20 cellular contexts compared by ENCODE assay signal in genomic region chr4:107937040-107937439, GRCh38. TPM values are rescaled to one million over a fixed set of nuclear protein-coding genes. Genes with fewer than 3 reads are reported as not detected.
DNase-seq lines count a peak whose midpoint lies in the region; ATAC-seq, FAIRE-seq and TF ChIP-seq lines count a peak whose summit lies in the region.
"Had no signal": no experiment of that assay in that cellular context is flagged by ENCODE, and none has a peak within 500 bp of the region (broad histone marks: within the 10 kb centered on the region; RNA-seq: fewer than 3 reads in every experiment).

No MANE protein-coding gene starts in this region.

- peaks cover 5% of the 10 kb centered on the region for H3K36me3 Mint-ChIP-seq in activated T-helper 17 cell treated with anti-CD3 and anti-CD28 coated beads, Interleukin-2, amount 50 U/mL, for 72 hours (ENCODE audit: low read depth)

- ATAC-seq in GM18907 (IDR thresholded peaks at IDR 0.05; ENCODE audit: unreplicated experiment), result peak; percentile 44
- ATAC-seq in HG02852 (IDR thresholded peaks at IDR 0.05; ENCODE audit: unreplicated experiment), result peak; percentile 49
- ATAC-seq in GM12878, result no peak; the same call in 1 of the 3 replicates
- ATAC-seq in HG02763 (IDR thresholded peaks at IDR 0.05; ENCODE audit: unreplicated experiment), result no peak
- ATAC-seq in activated T-helper 17 cell treated with anti-CD3 and anti-CD28 coated beads, Interleukin-2, amount 50 U/mL, for 72 hours (replicated peaks), result no peak
- ATAC-seq: left lung, mucosa of descending colon, T-cell had no signal

- no peak for FAIRE-seq in GM12878 (lab: Jason Lieb, UNC)

- H3K79me2 ChIP-seq in GM12878 (ENCODE audit: control insufficient read depth, insufficient read depth, low read length), result no peaks in the 10 kb centered on the region

- intact Hi-C loops in GM12878 (cut with micrococcal nuclease; ENCODE audit: unreplicated experiment), result no loop called here

- H3K4me3 Mint-ChIP-seq in activated T-helper 17 cell treated with anti-CD3 and anti-CD28 coated beads, Interleukin-2, amount 50 U/mL, for 72 hours, result no peak overlapping the region
- H3K4me3 Mint-ChIP-seq: central memory CD8-positive, alpha-beta T cell; T-cell had no signal

- H3K4me3 ChIP-seq in GM12878, result no peak overlapping the region
- H3K4me3 ChIP-seq: left lung, mucosa of descending colon, testis had no signal

- H3K27me3 ChIP-seq in GM12878 (replicated peaks in 1 of 2; ENCODE audit: control insufficient read depth in 2 of 2, insufficient read depth in 2 of 2, low read length in 1 of 2), result peaks cover 0 to under 1% of the 10 kb centered on the region in 2 experiments; a peak in 1 of 4 replicates
- H3K27me3 ChIP-seq: testis had no signal

- no peak overlapping the region for H3K27ac ChIP-seq in GM12878 (ENCODE audit: control insufficient read depth, insufficient read depth)
- H3K27ac ChIP-seq: left lung, testis had no signal

- TF ChIP-seq CTCF in GM13977 (IDR thresholded peaks at IDR 0.05; ENCODE audit: extremely low read depth, insufficient read depth, missing control alignments) (no peak), GM12878 (IDR thresholded peaks at IDR 0.05 in 2 of 3, conservative IDR thresholded peaks at IDR 0.05 in 1 of 3; ENCODE audit: control insufficient read depth in 2 of 3, extremely low read depth in 1 of 3, insufficient read depth in 1 of 3, low read depth in 3 of 3, low read length in 3 of 3) (no peak)

- H2AFZ ChIP-seq in GM12878 (ENCODE audit: control insufficient read depth, low read depth, low read length), result peak overlapping the region; percentile 80

- in situ Hi-C loops in GM13977 (cut with MboI; ENCODE audit: low pct_unique_long_range_greater_than_20kb, low sequenced_read_pairs, unreplicated experiment) (no loop called here), GM12878 (cut with MboI) (no loop called here)

- H3K9me3 ChIP-seq in GM12878 (replicated peaks; ENCODE audit: control insufficient read depth, insufficient read depth, low read length), result no peaks in the 10 kb centered on the region
- H3K9me3 ChIP-seq: Caco-2, left lung, mucosa of descending colon, testis had no signal

- H3K4me1 ChIP-seq in GM12878 (ENCODE audit: control insufficient read depth, insufficient read depth, low read length), result peaks cover 1% of the 10 kb centered on the region; the same call in 1 of the 2 replicates
- H3K4me1 ChIP-seq: testis had no signal

- no peaks in the 10 kb centered on the region for H3K27me3 Mint-ChIP-seq in activated T-helper 17 cell treated with anti-CD3 and anti-CD28 coated beads, Interleukin-2, amount 50 U/mL, for 72 hours
- H3K27me3 Mint-ChIP-seq: central memory CD8-positive, alpha-beta T cell; T-cell had no signal

- CTCF ChIA-PET in GM12878 (lab: Yijun Ruan, JAX), result interaction anchor here (0.7 kb wide), 1 partner anchor 169 kb away, joined by 3 read pairs; no protein-coding TSS in a partner anchor

- no TSS peak for BruUV-seq in GM12878 (replicated peaks; lab: Mats Ljungman, UMichigan)

- H3K36me3 ChIP-seq in GM12878 (ENCODE audit: control insufficient read depth in 2 of 2, insufficient read depth in 2 of 2, low read length in 1 of 2), result no peaks in the 10 kb centered on the region
- H3K36me3 ChIP-seq: left lung had no signal

- SMC1A ChIA-PET in GM12878 (lab: Charles Lee; ENCODE audit: uncharacterized antibody, unreplicated experiment), result no interaction called here

- TF ChIP-seq POLR2A in GM12878 (IDR thresholded peaks at IDR 0.05; ENCODE audit: low read depth, low read length), result no peak

- POLR2A ChIA-PET in GM12878 (lab: Charles Lee), result no interaction called here

- WGBS in GM12878 (ENCODE audit: insufficient coverage, insufficient replicate concordance, low lambda C conversion rate, missing lambda C conversion rate), result 0% methylated on average over 2 of the region's 2 CpGs

- H3K4me1 Mint-ChIP-seq in activated T-helper 17 cell treated with anti-CD3 and anti-CD28 coated beads, Interleukin-2, amount 50 U/mL, for 72 hours, result peaks cover 8% of the 10 kb centered on the region

- peak overlapping the region; percentile 54 for H3K4me2 ChIP-seq in GM12878 (ENCODE audit: control insufficient read depth, insufficient read depth)

- RAD21 ChIA-PET in GM12878 (lab: Charles Lee; ENCODE audit: unreplicated experiment), result no interaction called here

- no peak for TF ChIP-seq EP300 in GM12878 (IDR thresholded peaks at IDR 0.05; ENCODE audit: borderline replicate concordance in 1 of 2, control insufficient read depth in 1 of 2, low read depth in 2 of 2, low read length in 2 of 2)

- no peaks in the 10 kb centered on the region for H4K20me1 ChIP-seq in GM12878 (ENCODE audit: control insufficient read depth, insufficient read depth)

- H3K9me3 Mint-ChIP-seq in activated T-helper 17 cell treated with anti-CD3 and anti-CD28 coated beads, Interleukin-2, amount 50 U/mL, for 72 hours, result no peaks in the 10 kb centered on the region
- H3K9me3 Mint-ChIP-seq: central memory CD8-positive, alpha-beta T cell; T-cell had no signal

- peak overlapping the region; percentile 14; the same call in 1 of the 2 replicates for H3K9ac ChIP-seq in GM12878 (ENCODE audit: control insufficient read depth, insufficient read depth, low read length)

- no peak for TF ChIP-seq RAD21 in GM12878 (IDR thresholded peaks at IDR 0.05; ENCODE audit: insufficient read depth, low read depth, low read length)

- DNase-seq in GM13977 (ENCODE audit: low spot score) (peak; percentile 31), GM12878 (ENCODE audit: low read depth, low spot score) (no peak)
- no peak for DNase-seq in activated CD4-positive, CD25-positive, alpha-beta regulatory T cell (lab: John Stamatoyannopoulos, UW)
- DNase-seq: activated gamma-delta T cell treated with Interleukin-2 at 50 U/mL for 16 hours, Caco-2, glutamatergic neuron, KBM-7, left lung, mucosa of descending colon, NCI-H1105, NCI-H524 treated with DMSO at 0.1 percent for 48 hours, OCI-M1, SHP77 treated with DMSO at 0.1 percent for 48 hours, T-cell, testis had no signal

- no peak overlapping the region for H3K27ac Mint-ChIP-seq in activated T-helper 17 cell treated with anti-CD3 and anti-CD28 coated beads, Interleukin-2, amount 50 U/mL, for 72 hours
- H3K27ac Mint-ChIP-seq: T-cell had no signal

TF ChIP-seq in GM12878, 131 proteins besides CTCF, POLR2A, EP300 and RAD21 (continues in another document):
- TF ChIP-seq, protein P1, sequence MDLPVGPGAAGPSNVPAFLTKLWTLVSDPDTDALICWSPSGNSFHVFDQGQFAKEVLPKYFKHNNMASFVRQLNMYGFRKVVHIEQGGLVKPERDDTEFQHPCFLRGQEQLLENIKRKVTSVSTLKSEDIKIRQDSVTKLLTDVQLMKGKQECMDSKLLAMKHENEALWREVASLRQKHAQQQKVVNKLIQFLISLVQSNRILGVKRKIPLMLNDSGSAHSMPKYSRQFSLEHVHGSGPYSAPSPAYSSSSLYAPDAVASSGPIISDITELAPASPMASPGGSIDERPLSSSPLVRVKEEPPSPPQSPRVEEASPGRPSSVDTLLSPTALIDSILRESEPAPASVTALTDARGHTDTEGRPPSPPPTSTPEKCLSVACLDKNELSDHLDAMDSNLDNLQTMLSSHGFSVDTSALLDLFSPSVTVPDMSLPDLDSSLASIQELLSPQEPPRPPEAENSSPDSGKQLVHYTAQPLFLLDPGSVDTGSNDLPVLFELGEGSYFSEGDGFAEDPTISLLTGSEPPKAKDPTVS (IDR thresholded peaks at IDR 0.05; ENCODE audit: low read depth, low read length), result no peak
- no peak for TF ChIP-seq MXI1 (IDR thresholded peaks at IDR 0.05; ENCODE audit: low read depth, low read length)
- TF ChIP-seq HCFC1 (IDR thresholded peaks at IDR 0.05; ENCODE audit: low read length), result no peak
- no peak for TF ChIP-seq BRCA1 (IDR thresholded peaks at IDR 0.05; ENCODE audit: low read depth, low read length)

RNA-seq across cellular contexts. Expression of gene CYP2U1, which starts 5.7 kb away (rescaled TPM):
- 0.15 TPM in 1 of 2 replicates, not detected in the other for total RNA-seq in GM12878 (2013; cell fraction: nucleolus; rRNA removed)
- 3.4 and 3.9 TPM in 2 replicates for total RNA-seq in GM12878 (2014; rRNA removed)
- total RNA-seq in GM12878 (2014; rRNA removed; fragmentation: Illumina TruSeq; extraction: Trizol), result 3.2 and 3.6 TPM in 2 replicates
- total RNA-seq in GM12878 (2021), result 3.1 and 3.2 TPM in 2 replicates
- polyA plus RNA-seq in GM12878 (2011; ENCODE audit: low read depth), result 0.98 TPM
- polyA plus RNA-seq in GM12878 (2011; rRNA removed), result 0.35 and 0.41 TPM in 2 replicates
- polyA plus RNA-seq in GM12878 (2011; cell fraction: cytosol; rRNA removed), result 0.09 and 0.15 TPM in 2 replicates
- 0.31 and 0.34 TPM in 2 replicates for polyA plus RNA-seq in GM12878 (2011; cell fraction: nucleus; rRNA removed)
- polyA plus RNA-seq in GM12878 (2012), result 1.2 and 1.9 TPM in 2 replicates
- polyA plus RNA-seq in GM12878 (2014; fragmentation: Illumina TruSeq; extraction: Trizol), result 2.8 and 3.8 TPM in 2 replicates
- 1 to 10 TPM; 1.3 to 1.4 TPM for polyA plus RNA-seq in GM12878 (2014; fragmentation: Nextera tagmentation; extraction: Ambion mirVana)
- 1.7 and 2.4 TPM in 2 replicates for polyA plus RNA-seq in GM12878 (2014; rRNA removed)
- polyA plus RNA-seq in GM12878 (2016; fragmentation: Nextera tagmentation; extraction: Ambion mirVana), result 1 to 10 TPM; 3.0 to 3.2 TPM
- 0.15 and 0.29 TPM in 2 replicates for polyA minus RNA-seq in GM12878 (2011; rRNA and poly(A)+ RNA removed)
- not detected in 2 replicates for polyA minus RNA-seq in GM12878 (2011; cell fraction: cytosol; rRNA and poly(A)+ RNA removed)
- 0.36 and 0.57 TPM in 2 replicates for polyA minus RNA-seq in GM12878 (2011; cell fraction: nucleus; rRNA and poly(A)+ RNA removed)
- total RNA-seq in activated T-helper 17 cell treated with anti-CD3 and anti-CD28 coated beads, Interleukin-2, amount 50 U/mL, for 72 hours, result 1 to 10 TPM in 1 of 2 donors, under 1 TPM in 1; 0.90 to 1.3 TPM

RNA-seq across cellular contexts. Expression of gene HADH, which starts 52.6 kb away (rescaled TPM):
- 55.8 and 63.5 TPM in 2 replicates for total RNA-seq in GM12878 (2013; cell fraction: nucleolus; rRNA removed)
- total RNA-seq in GM12878 (2014; rRNA removed) (20.3 TPM in 2 replicates), GM12878 (2014; rRNA removed; fragmentation: Illumina TruSeq; extraction: Trizol) (30.5 and 32.5 TPM in 2 replicates), GM12878 (2021) (52.2 and 55.4 TPM in 2 replicates)
- 35.4 TPM for polyA plus RNA-seq in GM12878 (2011; ENCODE audit: low read depth)
- polyA plus RNA-seq in GM12878 (2011; rRNA removed) (83.6 and 86.7 TPM in 2 replicates), GM12878 (2014; fragmentation: Illumina TruSeq; extraction: Trizol) (76.9 and 99.1 TPM in 2 replicates), GM12878 (2014; fragmentation: Nextera tagmentation; extraction: Ambion mirVana) (10 to 100 TPM; 76.3 to 97.9 TPM), GM12878 (2014; rRNA removed) (39.4 and 46.5 TPM in 2 replicates), GM12878 (2016; fragmentation: Nextera tagmentation; extraction: Ambion mirVana) (10 to 100 TPM; 86.0 to 87.1 TPM)
- 78.0 and 88.7 TPM in 2 replicates for polyA plus RNA-seq in GM12878 (2011; cell fraction: cytosol; rRNA removed)
- 88.0 and 93.0 TPM in 2 replicates for polyA plus RNA-seq in GM12878 (2011; cell fraction: nucleus; rRNA removed)
- polyA plus RNA-seq in GM12878 (2012), result 39.2 and 49.9 TPM in 2 replicates
- polyA minus RNA-seq in GM12878 (2011; rRNA and poly(A)+ RNA removed), result 59.7 and 59.8 TPM in 2 replicates
- polyA minus RNA-seq in GM12878 (2011; cell fraction: cytosol; rRNA and poly(A)+ RNA removed), result 30.3 and 37.3 TPM in 2 replicates
- 23.9 and 31.3 TPM in 2 replicates for polyA minus RNA-seq in GM12878 (2011; cell fraction: nucleus; rRNA and poly(A)+ RNA removed)
- total RNA-seq in activated T-helper 17 cell treated with anti-CD3 and anti-CD28 coated beads, Interleukin-2, amount 50 U/mL, for 72 hours, result 10 to 100 TPM; 26.8 to 36.5 TPM

Comparison
In these comparisons a context has a peak if more than half of its experiments do, and no peak if none do; other contexts are left out.
1. ATAC-seq: peak in GM18907 (single experiment) and HG02852 (single experiment); none in GM12878 (single experiment), HG02763 (single experiment) and activated T-helper 17 cell treated with anti-CD3 and anti-CD28 coated beads, Interleukin-2, amount 50 U/mL, for 72 hours (single experiment).